ENCODE assay signal across 16 cellular contexts in the genomic region with DNA sequence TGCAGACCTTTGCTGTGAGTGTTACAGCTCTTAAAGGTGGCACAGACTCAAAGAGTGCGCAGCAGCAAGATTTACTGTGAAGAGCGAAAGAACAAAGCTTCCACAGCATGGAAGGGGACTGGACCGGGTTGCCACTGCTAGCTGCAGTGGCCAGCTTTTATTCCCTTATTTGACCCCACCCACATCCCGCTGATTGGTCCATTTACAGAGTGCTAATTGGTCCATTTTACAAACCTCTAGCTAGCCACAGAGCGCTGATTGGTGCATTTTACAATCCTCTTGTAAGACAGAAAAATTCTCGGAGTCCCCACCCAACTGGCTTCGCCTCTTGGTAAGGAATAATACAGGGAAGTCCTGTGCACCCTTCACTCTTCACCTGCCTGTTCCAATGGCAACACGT. TPM values are rescaled to one million over a fixed set of nuclear protein-coding genes. Genes with fewer than 3 reads are reported as not detected.
"Had no signal": no experiment of that assay in that cellular context is flagged by ENCODE, and none has a peak within 500 bp of the region (broad histone marks: within the 10 kb centered on the region; RNA-seq: fewer than 3 reads in every experiment).

No MANE protein-coding gene starts in this region.

RNA-seq across cellular contexts. Expression of a gene that starts 1.9 kb away (rescaled TPM):
- total RNA-seq: activated B cell treated with CpG ODN at 0.5 μM for 24 hours; activated CD4-positive, alpha-beta memory T cell treated with anti-CD3 and anti-CD28 coated beads for 36 hours; activated CD4-positive, alpha-beta T cell treated with anti-CD3 and anti-CD28 coated beads, Interleukin-2, amount 10 ng/mL, durations not matched to agents 24 days and 14 days; activated CD8-positive, alpha-beta memory T cell treated with anti-CD3 and anti-CD28 coated beads for 36 hours; activated CD8-positive, alpha-beta T cell treated with anti-CD3 and anti-CD28 coated beads for 36 hours; activated naive CD4-positive, alpha-beta T cell treated with anti-CD3 and anti-CD28 coated beads for 36 hours; activated naive CD4-positive, alpha-beta T cell treated with anti-CD3 and anti-CD28 coated beads, Interleukin-2, amount 50 U/mL, for 72 hours; activated naive CD8-positive, alpha-beta T cell treated with anti-CD3 and anti-CD28 coated beads for 36 hours; activated T-helper 1 cell treated with anti-CD3 and anti-CD28 coated beads, Interleukin-12 subunit alpha, Interleukin-12 subunit beta, Interleukin-2, Interleukin-4 antibody, amounts not matched to agents 30 ng/mL and 10 ng/mL and 1 ng/mL, durations not matched to agents 14 hours and 24 hours and 36 hours; activated T-helper 17 cell treated with anti-CD3 and anti-CD28 coated beads, Interleukin-2, amount 50 U/mL, for 72 hours; T-helper 1 cell treated with Interleukin-12 subunit alpha and Interleukin-12 subunit beta and Interleukin-4 antibody, amounts not matched to agents 30 ng/mL and 1 ng/mL, for 36 hours; T-helper 17 cell; T-helper 2 cell treated with Interferon-gamma antibody and Interleukin-4, amounts not matched to agents 100 ng/mL and 5 ng/mL, for 36 hours had no signal

RNA-seq across cellular contexts. Expression of a gene that starts 18.7 kb away (rescaled TPM):
- total RNA-seq: activated B cell treated with CpG ODN at 0.5 μM for 24 hours; activated CD4-positive, alpha-beta memory T cell treated with anti-CD3 and anti-CD28 coated beads for 36 hours; activated CD4-positive, alpha-beta T cell treated with anti-CD3 and anti-CD28 coated beads, Interleukin-2, amount 10 ng/mL, durations not matched to agents 24 days and 14 days; activated CD8-positive, alpha-beta memory T cell treated with anti-CD3 and anti-CD28 coated beads for 36 hours; activated CD8-positive, alpha-beta T cell treated with anti-CD3 and anti-CD28 coated beads for 36 hours; activated naive CD4-positive, alpha-beta T cell treated with anti-CD3 and anti-CD28 coated beads for 36 hours; activated naive CD4-positive, alpha-beta T cell treated with anti-CD3 and anti-CD28 coated beads, Interleukin-2, amount 50 U/mL, for 72 hours; activated naive CD8-positive, alpha-beta T cell treated with anti-CD3 and anti-CD28 coated beads for 36 hours; activated T-cell treated with anti-CD3 and anti-CD28 coated beads, Interleukin-2, amount 50 U/mL, for 4 hours; activated T-cell treated with anti-CD3 and anti-CD28 coated beads, Interleukin-2, amount 50 U/mL, for 72 hours; activated T-helper 1 cell treated with anti-CD3 and anti-CD28 coated beads, Interleukin-12 subunit alpha, Interleukin-12 subunit beta, Interleukin-2, Interleukin-4 antibody, amounts not matched to agents 30 ng/mL and 10 ng/mL and 1 ng/mL, durations not matched to agents 14 hours and 24 hours and 36 hours; activated T-helper 17 cell treated with anti-CD3 and anti-CD28 coated beads, Interleukin-2, amount 50 U/mL, for 72 hours; T-cell; T-helper 1 cell treated with Interleukin-12 subunit alpha and Interleukin-12 subunit beta and Interleukin-4 antibody, amounts not matched to agents 30 ng/mL and 1 ng/mL, for 36 hours; T-helper 17 cell; T-helper 2 cell treated with Interferon-gamma antibody and Interleukin-4, amounts not matched to agents 100 ng/mL and 5 ng/mL, for 36 hours had no signal
